In the genomic region with DNA sequence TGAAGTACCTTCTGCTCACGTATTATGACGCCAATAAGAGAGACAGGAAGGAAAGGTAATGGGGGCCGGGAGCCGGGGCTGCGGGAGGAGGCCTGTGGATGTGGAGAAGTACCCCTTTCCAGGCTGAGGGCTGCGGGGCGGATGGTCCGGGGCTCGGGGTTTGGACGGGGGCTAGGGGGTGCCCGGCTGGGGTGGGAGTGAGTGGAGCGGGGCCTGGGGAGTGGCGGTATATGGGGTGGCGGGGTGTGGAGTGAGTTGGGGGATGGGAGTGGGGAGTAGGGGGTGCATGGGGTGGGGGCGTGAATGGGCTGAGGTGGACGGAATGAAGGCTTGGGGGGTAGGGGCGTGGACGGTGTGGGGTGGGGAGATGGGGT, we compare ENCODE assay signal across 8 cellular contexts. TPM values are rescaled to one million over a fixed set of nuclear protein-coding genes. Genes with fewer than 3 reads are reported as not detected.
DNase-seq lines count a peak whose midpoint lies in the region; ATAC-seq and TF ChIP-seq lines count a peak whose summit lies in the region.
"Not testable (repeated sequence)": the region's sequence is repeated elsewhere in the genome, so short reads cannot be mapped to it uniquely, and the experiment has no call there.

No MANE protein-coding gene starts in this region.

- H3K27me3 Mint-ChIP-seq in activated CD4-positive, alpha-beta T cell treated with anti-CD3 and anti-CD28 coated beads, Interleukin-2, amount 10 ng/mL, durations not matched to agents 24 days and 14 days, result peaks cover 12% of the 10 kb centered on the region
- not testable (repeated sequence) for H3K27me3 Mint-ChIP-seq in memory B cell

- peak overlapping the region; percentile 100 for H3K4me3 Mint-ChIP-seq in activated CD4-positive, alpha-beta T cell treated with anti-CD3 and anti-CD28 coated beads, Interleukin-2, amount 10 ng/mL, durations not matched to agents 24 days and 14 days
- peak overlapping the region; percentile 98 for H3K4me3 Mint-ChIP-seq in memory B cell

- H3K36me3 Mint-ChIP-seq in activated CD4-positive, alpha-beta T cell treated with anti-CD3 and anti-CD28 coated beads, Interleukin-2, amount 10 ng/mL, durations not matched to agents 24 days and 14 days (ENCODE audit: low read depth); memory B cell: not testable (repeated sequence)

- TF ChIP-seq EP300 in gastroesophageal sphincter (IDR thresholded peaks at IDR 0.05); upper lobe of left lung (IDR thresholded peaks at IDR 0.05): not testable (repeated sequence)

- not testable (repeated sequence) for H3K4me1 ChIP-seq in breast epithelium, gastroesophageal sphincter, psoas muscle, upper lobe of left lung

- TF ChIP-seq CTCF in GM06990 (IDR thresholded peaks at IDR 0.05; ENCODE audit: insufficient read depth, low read length, poor library complexity, severe bottlenecking); breast epithelium (IDR thresholded peaks at IDR 0.05); gastroesophageal sphincter (IDR thresholded peaks at IDR 0.05); psoas muscle (IDR thresholded peaks at IDR 0.05); upper lobe of left lung (IDR thresholded peaks at IDR 0.05): not testable (repeated sequence)

- peak overlapping the region; percentile 84 to 95 for H3K27ac ChIP-seq in breast epithelium
- peak overlapping the region; percentile 88 to 98 (median 93) for H3K27ac ChIP-seq in gastroesophageal sphincter
- peak overlapping the region; percentile 85 for H3K27ac ChIP-seq in psoas muscle
- H3K27ac ChIP-seq in upper lobe of left lung, result peak overlapping the region; percentile 89 to 95 (median 90)

- peak overlapping the region; percentile 78 for H3K4me3 ChIP-seq in GM06990 (replicated peaks; ENCODE audit: low read depth, low read length)
- H3K4me3 ChIP-seq in Jurkat, Clone E6-1 (ENCODE audit: low read length), result peak overlapping the region; percentile 78
- H3K4me3 ChIP-seq in breast epithelium, result peak overlapping the region; percentile 61 to 92 (median 74)
- H3K4me3 ChIP-seq in gastroesophageal sphincter, result peak overlapping the region; percentile 61 to 63
- H3K4me3 ChIP-seq in psoas muscle, result peak overlapping the region; percentile 81
- H3K4me3 ChIP-seq in upper lobe of left lung, result peak overlapping the region; percentile 52 to 94 (median 75)

- intact Hi-C loops in activated CD4-positive, alpha-beta T cell treated with anti-CD3 and anti-CD28 coated beads, Interleukin-2, amount 10 ng/mL, durations not matched to agents 24 days and 14 days (cut with micrococcal nuclease), result loop anchor here (1.0 to 10.0 kb wide), 2 partner anchors 257 to 579 kb away; a partner anchor contains a TSS
- intact Hi-C loops in breast epithelium (cut with DNase I; ENCODE audit: low total_unique reads); psoas muscle (cut with DNase I): not testable (repeated sequence)

- H3K9me3 Mint-ChIP-seq in activated CD4-positive, alpha-beta T cell treated with anti-CD3 and anti-CD28 coated beads, Interleukin-2, amount 10 ng/mL, durations not matched to agents 24 days and 14 days; memory B cell: not testable (repeated sequence)

- peak overlapping the region; percentile 98 for H3K27ac Mint-ChIP-seq in activated CD4-positive, alpha-beta T cell treated with anti-CD3 and anti-CD28 coated beads, Interleukin-2, amount 10 ng/mL, durations not matched to agents 24 days and 14 days
- H3K27ac Mint-ChIP-seq in memory B cell, result peak overlapping the region; percentile 95

- ATAC-seq in gastroesophageal sphincter; memory B cell (ENCODE audit: low read depth): not testable (repeated sequence)
- ATAC-seq in psoas muscle (peak; percentile 14 to 28 (median 21)), upper lobe of left lung (ENCODE audit: low FRiP score in 2 of 2) (peak; percentile 7 to 36)

- H3K4me1 Mint-ChIP-seq in activated CD4-positive, alpha-beta T cell treated with anti-CD3 and anti-CD28 coated beads, Interleukin-2, amount 10 ng/mL, durations not matched to agents 24 days and 14 days; memory B cell: not testable (repeated sequence)

- TF ChIP-seq POLR2A in breast epithelium (IDR thresholded peaks at IDR 0.05); gastroesophageal sphincter (IDR thresholded peaks at IDR 0.05); upper lobe of left lung (IDR thresholded peaks at IDR 0.05): not testable (repeated sequence)

- DNase-seq in GM06990 (ENCODE audit: extremely low read depth, insufficient read length); Jurkat, Clone E6-1 (ENCODE audit: low read depth, low spot score); activated CD4-positive, alpha-beta T cell treated with anti-CD3 and anti-CD28 coated beads, Interleukin-2, amount 10 ng/mL, durations not matched to agents 24 days and 14 days; breast epithelium (ENCODE audit: low spot score in 2 of 2); memory B cell (ENCODE audit: low spot score in 2 of 2); psoas muscle: not testable (repeated sequence)
- peak in 1 of 2 donors; percentile 84 for DNase-seq in upper lobe of left lung

- 3% methylated on average over 6 of the region's 18 CpGs; no CpG with 5 or more reads in 1 of the 2 donors for WGBS in gastroesophageal sphincter (ENCODE audit: low coverage in 1 of 2), 2 donors
- WGBS in psoas muscle, 3 donors, result 0% methylated on average over 8 to 16 of the region's 18 CpGs
- 0% methylated on average over 1 to 10 of the region's 18 CpGs for whole genome bisulfite sequencing in upper lobe of left lung, 2 donors

- H3K27me3 ChIP-seq in GM06990 (replicated peaks; ENCODE audit: control insufficient read depth, insufficient read depth, low read length); breast epithelium; gastroesophageal sphincter; psoas muscle (ENCODE audit: insufficient read depth in 3 of 3, low read length in 2 of 3); upper lobe of left lung: not testable (repeated sequence)

- H3K36me3 ChIP-seq in GM06990 (ENCODE audit: control insufficient read depth, insufficient read depth, low read length); breast epithelium; gastroesophageal sphincter; psoas muscle (ENCODE audit: insufficient read depth in 1 of 2, low read depth in 1 of 2); upper lobe of left lung: not testable (repeated sequence)

- H3K9me3 ChIP-seq in breast epithelium, gastroesophageal sphincter, psoas muscle, upper lobe of left lung: not testable (repeated sequence)

RNA-seq across cellular contexts. Expression of a gene that starts 0.9 kb away (rescaled TPM):
- polyA plus RNA-seq in Jurkat, Clone E6-1 (2012; ENCODE audit: insufficient read depth, insufficient read length), result 9.5 TPM
- 41.2 and 45.1 TPM in 2 replicates for total RNA-seq in activated CD4-positive, alpha-beta T cell treated with anti-CD3 and anti-CD28 coated beads, Interleukin-2, amount 10 ng/mL, durations not matched to agents 24 days and 14 days
- total RNA-seq in breast epithelium (10 to 100 TPM; 37.0 to 64.7 (median 44.6) TPM), gastroesophageal sphincter (10 to 100 TPM in 3 of 4 donors, 1 to 10 TPM in 1; 7.6 to 65.4 (median 24.8) TPM), psoas muscle (1 to 10 TPM; 1.6 to 4.6 (median 2.7) TPM), upper lobe of left lung (10 to 100 TPM; 13.9 to 87.0 (median 33.9) TPM)
- 1 to 10 TPM in 1 of 3 donors, under 1 TPM in 2; 0.24 to 1.3 (median 0.91) TPM for polyA plus RNA-seq in psoas muscle

RNA-seq across cellular contexts. Expression of a gene that starts 19.2 kb away (rescaled TPM):
- polyA plus RNA-seq in Jurkat, Clone E6-1 (2012; ENCODE audit: insufficient read depth, insufficient read length), result 62.7 TPM
- total RNA-seq in activated CD4-positive, alpha-beta T cell treated with anti-CD3 and anti-CD28 coated beads, Interleukin-2, amount 10 ng/mL, durations not matched to agents 24 days and 14 days, result 22.3 and 24.3 TPM in 2 replicates
- total RNA-seq in breast epithelium, result 10 to 100 TPM; 14.0 to 17.7 (median 15.2) TPM
- total RNA-seq in gastroesophageal sphincter, result 10 to 100 TPM; 12.1 to 26.1 (median 15.0) TPM
- 10 to 100 TPM; 14.5 to 39.0 (median 17.3) TPM for total RNA-seq in psoas muscle
- polyA plus RNA-seq in psoas muscle, result 10 to 100 TPM in 2 of 3 donors, 1 to 10 TPM in 1; 5.7 to 13.9 (median 10.6) TPM
- total RNA-seq in upper lobe of left lung, result 10 to 100 TPM in 2 of 6 donors, 1 to 10 TPM in 4; 4.1 to 16.9 (median 8.9) TPM
